Comparison of ENCODE assay signal across 8 cellular contexts in genomic region chr15:81108427-81108826, GRCh38. TPM values are rescaled to one million over a fixed set of nuclear protein-coding genes. Genes with fewer than 3 reads are reported as not detected.
DNase-seq lines count a peak whose midpoint lies in the region; ATAC-seq and TF ChIP-seq lines count a peak whose summit lies in the region.

No MANE protein-coding gene starts in this region.

- H3K9me3 Mint-ChIP-seq in activated CD4-positive, alpha-beta T cell treated with anti-CD3 and anti-CD28 coated beads, Interleukin-2, amount 10 ng/mL, durations not matched to agents 7 days and 5 days = no peaks in the 10 kb centered on the region

- POLR2A ChIA-PET in activated CD4-positive, alpha-beta T cell treated with anti-CD3 and anti-CD28 coated beads, Interleukin-2, amount 10 ng/mL, durations not matched to agents 7 days and 5 days (lab: Charles Lee) = interaction anchor here (0.6 kb wide), 1 partner anchor 658 kb away, joined by 4 read pairs; no protein-coding TSS in a partner anchor

- CTCF ChIA-PET in activated CD4-positive, alpha-beta T cell treated with anti-CD3 and anti-CD28 coated beads, Interleukin-2, amount 10 ng/mL, durations not matched to agents 7 days and 5 days (lab: Charles Lee) = interaction anchor here (0.9 to 8.0 kb wide), 3 partner anchors 110 to 187 kb away, joined by 3 to 50 read pairs (median 3); no protein-coding TSS in a partner anchor

- no peaks in the 10 kb centered on the region for H3K4me1 Mint-ChIP-seq in activated CD4-positive, alpha-beta T cell treated with anti-CD3 and anti-CD28 coated beads, Interleukin-2, amount 10 ng/mL, durations not matched to agents 7 days and 5 days

- H3K27ac Mint-ChIP-seq in activated CD4-positive, alpha-beta T cell treated with anti-CD3 and anti-CD28 coated beads, Interleukin-2, amount 10 ng/mL, durations not matched to agents 7 days and 5 days = no peak overlapping the region

- no peak overlapping the region for H3K4me3 Mint-ChIP-seq in activated CD4-positive, alpha-beta T cell treated with anti-CD3 and anti-CD28 coated beads, Interleukin-2, amount 10 ng/mL, durations not matched to agents 7 days and 5 days

- H3K4me3 ChIP-seq in dorsolateral prefrontal cortex = no peak overlapping the region
- no peak overlapping the region for H3K4me3 ChIP-seq in retinal pigment epithelial cell (ENCODE audit: low read length)

- no peaks in the 10 kb centered on the region for H3K27me3 ChIP-seq in dorsolateral prefrontal cortex

- TF ChIP-seq CTCF in LNCAP (IDR thresholded peaks at IDR 0.05) (peak; percentile 56), dorsolateral prefrontal cortex (IDR thresholded peaks at IDR 0.05 in 54 of 56, conservative IDR thresholded peaks at IDR 0.05 in 2 of 56; ENCODE audit: low read depth in 1 of 56, partially characterized antibody in 56 of 56) (peak; percentile 22 to 78 (median 64)), retinal pigment epithelial cell (conservative IDR thresholded peaks at IDR 0.05; ENCODE audit: low read depth, low read length) (peak; percentile 65)

- H3K27me3 Mint-ChIP-seq in activated CD4-positive, alpha-beta T cell treated with anti-CD3 and anti-CD28 coated beads, Interleukin-2, amount 10 ng/mL, durations not matched to agents 7 days and 5 days = peaks cover 32% of the 10 kb centered on the region

- no peaks in the 10 kb centered on the region for H3K36me3 Mint-ChIP-seq in activated CD4-positive, alpha-beta T cell treated with anti-CD3 and anti-CD28 coated beads, Interleukin-2, amount 10 ng/mL, durations not matched to agents 7 days and 5 days (ENCODE audit: low read depth)

- no peak overlapping the region for H3K27ac ChIP-seq in dorsolateral prefrontal cortex

- intact Hi-C loops in dorsolateral prefrontal cortex (cut with DNase I) = loop anchor here (2.0 to 10.0 kb wide), 6 partner anchors 49 to 296 kb away; partner anchors contain the start of gene TLNRD1 (in 2 of the 2)

- DNase-seq in activated CD4-positive, alpha-beta T cell treated with anti-CD3 and anti-CD28 coated beads, Interleukin-2, amount 10 ng/mL, durations not matched to agents 7 days and 5 days = peak; percentile 11
- no peak for DNase-seq in activated CD4-positive, alpha-beta T cell treated with anti-CD3 and anti-CD28 coated beads, Interleukin-2, amount 50 U/mL, for 4 hours
- peak in 1 of 10 donors; percentile 59 for DNase-seq in dorsolateral prefrontal cortex
- no peak for DNase-seq in retinal pigment epithelial cell (ENCODE audit: low read depth)
- no peak for DNase-seq in NCI-H1105 (lab: John Stamatoyannopoulos, UW)
- DNase-seq in islet precursor cell = no peak

- ATAC-seq in HG03571 (IDR thresholded peaks at IDR 0.05; ENCODE audit: unreplicated experiment) = no peak

RNA-seq across cellular contexts. Expression of gene CFAP161, which starts 25.6 kb away (rescaled TPM):
- total RNA-seq in activated CD4-positive, alpha-beta T cell treated with anti-CD3 and anti-CD28 coated beads, Interleukin-2, amount 10 ng/mL, durations not matched to agents 7 days and 5 days = not detected
- total RNA-seq in dorsolateral prefrontal cortex = 1 to 10 TPM in 102 of 120 experiments, under 1 TPM in 18; 0.40 to 7.5 (median 1.8) TPM
